In genomic region chr18:58338961-58339722, GRCh38 we compare ENCODE assay signal across 1 cellular context.
TF ChIP-seq lines count a peak whose summit lies in the region.

No MANE protein-coding gene starts in this region.

TF ChIP-seq in GM23338, 12 proteins besides CTCF, POLR2A, EP300 and RAD21 (continued from another document):
- TF ChIP-seq, protein P1, sequence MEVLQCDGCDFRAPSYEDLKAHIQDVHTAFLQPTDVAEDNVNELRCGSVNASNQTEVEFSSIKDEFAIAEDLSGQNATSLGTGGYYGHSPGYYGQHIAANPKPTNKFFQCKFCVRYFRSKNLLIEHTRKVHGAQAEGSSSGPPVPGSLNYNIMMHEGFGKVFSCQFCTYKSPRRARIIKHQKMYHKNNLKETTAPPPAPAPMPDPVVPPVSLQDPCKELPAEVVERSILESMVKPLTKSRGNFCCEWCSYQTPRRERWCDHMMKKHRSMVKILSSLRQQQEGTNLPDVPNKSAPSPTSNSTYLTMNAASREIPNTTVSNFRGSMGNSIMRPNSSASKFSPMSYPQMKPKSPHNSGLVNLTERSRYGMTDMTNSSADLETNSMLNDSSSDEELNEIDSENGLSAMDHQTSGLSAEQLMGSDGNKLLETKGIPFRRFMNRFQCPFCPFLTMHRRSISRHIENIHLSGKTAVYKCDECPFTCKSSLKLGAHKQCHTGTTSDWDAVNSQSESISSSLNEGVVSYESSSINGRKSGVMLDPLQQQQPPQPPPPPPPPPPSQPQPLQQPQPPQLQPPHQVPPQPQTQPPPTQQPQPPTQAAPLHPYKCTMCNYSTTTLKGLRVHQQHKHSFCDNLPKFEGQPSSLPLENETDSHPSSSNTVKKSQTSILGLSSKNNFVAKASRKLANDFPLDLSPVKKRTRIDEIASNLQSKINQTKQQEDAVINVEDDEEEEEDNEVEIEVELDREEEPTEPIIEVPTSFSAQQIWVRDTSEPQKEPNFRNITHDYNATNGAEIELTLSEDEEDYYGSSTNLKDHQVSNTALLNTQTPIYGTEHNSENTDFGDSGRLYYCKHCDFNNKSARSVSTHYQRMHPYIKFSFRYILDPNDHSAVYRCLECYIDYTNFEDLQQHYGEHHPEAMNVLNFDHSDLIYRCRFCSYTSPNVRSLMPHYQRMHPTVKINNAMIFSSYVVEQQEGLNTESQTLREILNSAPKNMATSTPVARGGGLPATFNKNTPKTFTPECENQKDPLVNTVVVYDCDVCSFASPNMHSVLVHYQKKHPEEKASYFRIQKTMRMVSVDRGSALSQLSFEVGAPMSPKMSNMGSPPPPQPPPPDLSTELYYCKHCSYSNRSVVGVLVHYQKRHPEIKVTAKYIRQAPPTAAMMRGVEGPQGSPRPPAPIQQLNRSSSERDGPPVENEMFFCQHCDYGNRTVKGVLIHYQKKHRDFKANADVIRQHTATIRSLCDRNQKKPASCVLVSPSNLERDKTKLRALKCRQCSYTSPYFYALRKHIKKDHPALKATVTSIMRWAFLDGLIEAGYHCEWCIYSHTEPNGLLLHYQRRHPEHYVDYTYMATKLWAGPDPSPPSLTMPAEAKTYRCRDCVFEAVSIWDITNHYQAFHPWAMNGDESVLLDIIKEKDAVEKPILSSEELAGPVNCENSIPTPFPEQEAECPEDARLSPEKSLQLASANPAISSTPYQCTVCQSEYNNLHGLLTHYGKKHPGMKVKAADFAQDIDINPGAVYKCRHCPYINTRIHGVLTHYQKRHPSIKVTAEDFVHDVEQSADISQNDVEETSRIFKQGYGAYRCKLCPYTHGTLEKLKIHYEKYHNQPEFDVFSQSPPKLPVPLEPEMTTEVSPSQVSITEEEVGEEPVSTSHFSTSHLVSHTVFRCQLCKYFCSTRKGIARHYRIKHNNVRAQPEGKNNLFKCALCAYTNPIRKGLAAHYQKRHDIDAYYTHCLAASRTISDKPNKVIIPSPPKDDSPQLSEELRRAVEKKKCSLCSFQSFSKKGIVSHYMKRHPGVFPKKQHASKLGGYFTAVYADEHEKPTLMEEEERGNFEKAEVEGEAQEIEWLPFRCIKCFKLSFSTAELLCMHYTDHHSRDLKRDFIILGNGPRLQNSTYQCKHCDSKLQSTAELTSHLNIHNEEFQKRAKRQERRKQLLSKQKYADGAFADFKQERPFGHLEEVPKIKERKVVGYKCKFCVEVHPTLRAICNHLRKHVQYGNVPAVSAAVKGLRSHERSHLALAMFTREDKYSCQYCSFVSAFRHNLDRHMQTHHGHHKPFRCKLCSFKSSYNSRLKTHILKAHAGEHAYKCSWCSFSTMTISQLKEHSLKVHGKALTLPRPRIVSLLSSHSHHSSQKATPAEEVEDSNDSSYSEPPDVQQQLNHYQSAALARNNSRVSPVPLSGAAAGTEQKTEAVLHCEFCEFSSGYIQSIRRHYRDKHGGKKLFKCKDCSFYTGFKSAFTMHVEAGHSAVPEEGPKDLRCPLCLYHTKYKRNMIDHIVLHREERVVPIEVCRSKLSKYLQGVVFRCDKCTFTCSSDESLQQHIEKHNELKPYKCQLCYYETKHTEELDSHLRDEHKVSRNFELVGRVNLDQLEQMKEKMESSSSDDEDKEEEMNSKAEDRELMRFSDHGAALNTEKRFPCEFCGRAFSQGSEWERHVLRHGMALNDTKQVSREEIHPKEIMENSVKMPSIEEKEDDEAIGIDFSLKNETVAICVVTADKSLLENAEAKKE (CRISPR knock-in tag; IDR thresholded peaks at IDR 0.05), result no peak
- TF ChIP-seq ZNF331 (CRISPR knock-in tag; IDR thresholded peaks at IDR 0.05; ENCODE audit: low read depth), result no peak
- TF ChIP-seq EZH2 (IDR thresholded peaks at IDR 0.05; ENCODE audit: low read depth, unreplicated experiment), result no peak
- no peak for TF ChIP-seq STAT1 (IDR thresholded peaks at IDR 0.05; ENCODE audit: unreplicated experiment)
- TF ChIP-seq EZH2phosphoT487 (IDR thresholded peaks at IDR 0.05; ENCODE audit: unreplicated experiment), result no peak
